ENCODE assay signal across 13 cellular contexts in genomic region chr6:4853782-4854511, GRCh38.
DNase-seq lines count a peak whose midpoint lies in the region; FAIRE-seq and TF ChIP-seq lines count a peak whose summit lies in the region.
"Had no signal": no experiment of that assay in that cellular context is flagged by ENCODE, and none has a peak within 500 bp of the region (broad histone marks: within the 10 kb centered on the region; RNA-seq: fewer than 3 reads in every experiment).

No MANE protein-coding gene starts in this region.

- no peaks in the 10 kb centered on the region for H3K9me3 Mint-ChIP-seq in glutamatergic neuron (ENCODE audit: unreplicated experiment)
- H3K9me3 Mint-ChIP-seq: CD4-positive, alpha-beta T cell; immature natural killer cell had no signal

- DNase-seq in stimulated activated CD4-positive, alpha-beta T cell treated with anti-CD3 and anti-CD28 coated beads, Interleukin-4, amount 100 ng/mL, for 48 hours (ENCODE audit: low read depth in 2 of 2): peak; percentile 3 to 7
- no peak for DNase-seq in stimulated activated CD4-positive, alpha-beta T cell treated with anti-CD3 and anti-CD28 coated beads, Interleukin-2, amount 100 ng/mL, for 24 hours
- DNase-seq in RCC 7860 (ENCODE audit: low spot score) (peak; percentile 30), glutamatergic neuron (no peak), GOT3 (lab: John Stamatoyannopoulos, UW) (no peak), posterior vena cava (ENCODE audit: low spot score) (no peak), frontal cortex (ENCODE audit: low spot score in 2 of 2) (no peak), DMS79 treated with DMSO at 0.1 percent for 48 hours (lab: John Stamatoyannopoulos, UW) (no peak)
- DNase-seq: activated CD4-positive, alpha-beta T cell treated with anti-CD3 and anti-CD28 coated beads, Interleukin-2, amount 50 U/mL, for 1 hour; CD4-positive, alpha-beta T cell; immature natural killer cell; SJCRH30 had no signal

- no peak for FAIRE-seq in RCC 7860 (lab: Jason Lieb, UNC)
- no peak for FAIRE-seq in frontal cortex (lab: Jason Lieb, UNC)
- FAIRE-seq: endothelial cell of umbilical vein had no signal

- peaks cover 2% of the 10 kb centered on the region for H3K27me3 Mint-ChIP-seq in glutamatergic neuron (ENCODE audit: unreplicated experiment)
- H3K27me3 Mint-ChIP-seq: CD4-positive, alpha-beta T cell had no signal

- H3K36me3 Mint-ChIP-seq in glutamatergic neuron (ENCODE audit: unreplicated experiment): no peaks in the 10 kb centered on the region
- H3K36me3 Mint-ChIP-seq: immature natural killer cell had no signal

- H3K4me3 Mint-ChIP-seq in glutamatergic neuron (ENCODE audit: unreplicated experiment): no peak overlapping the region
- H3K4me3 Mint-ChIP-seq: CD4-positive, alpha-beta T cell had no signal

- H3K27ac Mint-ChIP-seq in glutamatergic neuron (ENCODE audit: unreplicated experiment): peak overlapping the region; percentile 23
- H3K27ac Mint-ChIP-seq: CD4-positive, alpha-beta T cell had no signal

- TF ChIP-seq CTCF in glutamatergic neuron (IDR thresholded peaks at IDR 0.05; ENCODE audit: partially characterized antibody, unreplicated experiment): no peak

- peaks cover 23% of the 10 kb centered on the region for H3K4me1 Mint-ChIP-seq in glutamatergic neuron (ENCODE audit: low read depth, unreplicated experiment)

- intact Hi-C loops in posterior vena cava (cut with DNase I): no loop called here

Comparison
In these comparisons a context has a peak if more than half of its experiments do, and no peak if none do; other contexts are left out.
1. DNase-seq: peak in stimulated activated CD4-positive, alpha-beta T cell treated with anti-CD3 and anti-CD28 coated beads, Interleukin-4, amount 100 ng/mL, for 48 hours (2 of 2) and RCC 7860 (single experiment); none in stimulated activated CD4-positive, alpha-beta T cell treated with anti-CD3 and anti-CD28 coated beads, Interleukin-2, amount 100 ng/mL, for 24 hours (0 of 2), glutamatergic neuron (single experiment), GOT3 (single experiment), posterior vena cava (single experiment), frontal cortex (0 of 2) and DMS79 treated with DMSO at 0.1 percent for 48 hours (single experiment).